ENCODE assay signal across 8 cellular contexts in the genomic region with DNA sequence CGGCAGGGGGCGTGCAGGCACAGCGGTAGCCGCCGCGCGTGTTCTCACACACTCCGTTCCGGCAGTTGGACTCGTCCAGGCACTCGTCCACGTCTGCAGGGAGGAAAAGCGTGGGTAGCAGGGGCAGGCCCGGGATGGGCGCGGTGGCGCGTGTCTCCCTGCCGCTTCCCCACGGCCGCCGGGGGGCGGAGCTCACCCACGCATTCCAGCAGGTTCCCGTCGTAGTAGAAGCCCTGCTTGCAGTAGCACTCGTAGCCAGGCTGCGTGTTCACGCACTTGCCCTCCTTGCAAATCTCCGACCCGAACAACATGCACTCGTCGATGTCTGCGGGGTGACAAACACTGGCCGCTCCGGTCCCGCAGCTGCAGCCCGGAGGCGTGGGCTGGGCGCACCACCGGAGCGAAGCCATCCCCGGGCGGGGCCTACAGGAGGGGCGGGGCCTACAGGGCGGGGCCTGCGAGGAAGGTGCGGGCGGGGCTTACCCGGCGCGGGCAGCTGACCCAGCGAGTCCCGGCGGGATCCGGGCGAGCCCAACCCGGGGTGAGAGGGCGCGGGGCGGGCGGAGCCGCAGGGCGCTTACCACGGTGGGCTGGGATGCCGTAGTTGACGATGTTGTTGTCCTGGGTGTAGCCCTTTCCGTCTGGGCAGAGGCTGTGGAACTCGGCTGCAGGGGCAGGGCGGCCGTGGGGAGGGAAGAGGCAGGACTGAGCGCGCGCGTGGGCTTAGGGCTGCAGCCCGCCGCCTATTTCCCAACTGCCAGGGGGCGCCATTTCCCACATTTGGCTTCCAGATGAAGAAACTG. TPM values are rescaled to one million over a fixed set of nuclear protein-coding genes. Genes with fewer than 3 reads are reported as not detected.
DNase-seq lines count a peak whose midpoint lies in the region; ATAC-seq and TF ChIP-seq lines count a peak whose summit lies in the region.

No MANE protein-coding gene starts in this region.

- intact Hi-C loops in left ventricle myocardium superior (cut with micrococcal nuclease) = loop anchor here (10.0 kb wide), 1 partner anchor 54 kb away; a partner anchor contains a TSS
- intact Hi-C loops in uterus (cut with DNase I; ENCODE audit: low total_unique reads) = no loop called here

- no peaks in the 10 kb centered on the region for H3K9me3 ChIP-seq in uterus

- peak; percentile 79 for TF ChIP-seq CTCF in LNCaP clone FGC (IDR thresholded peaks at IDR 0.05; ENCODE audit: control insufficient read depth, extremely low read depth, insufficient read depth)
- peak; percentile 88 to 96 (median 94) for TF ChIP-seq CTCF in uterus (IDR thresholded peaks at IDR 0.05)

- H3K9ac ChIP-seq in rectal smooth muscle tissue (ENCODE audit: low read length) = peak overlapping the region; percentile 90

- H3K27ac ChIP-seq in rectal smooth muscle tissue (ENCODE audit: low read depth, low read length) = peak overlapping the region; percentile 85
- peak overlapping the region; percentile 90 to 93 for H3K27ac ChIP-seq in uterus

- no peaks in the 10 kb centered on the region for H3K27me3 ChIP-seq in rectal smooth muscle tissue (ENCODE audit: control insufficient read depth, insufficient read depth, low read length)
- H3K27me3 ChIP-seq in uterus = no peaks in the 10 kb centered on the region

- DNase-seq in H4 (ENCODE audit: low spot score) (peak; percentile 61), LNCaP clone FGC (ENCODE audit: low read depth) (peak; percentile 46), T-helper 1 cell (peak; percentile 73 to 90 (median 85)), amniotic stem cell (lab: John Stamatoyannopoulos, UW) (peak; percentile 78), left ventricle myocardium superior (peak; percentile 96), uterus (peak; percentile 89 to 92)

- peak; percentile 25 to 41 for TF ChIP-seq POLR2A in uterus (IDR thresholded peaks at IDR 0.05)

- peaks cover 12% of the 10 kb centered on the region for H3K4me1 ChIP-seq in rectal smooth muscle tissue (ENCODE audit: control insufficient read depth, insufficient read depth, low read length)
- peaks cover 10 to 12% of the 10 kb centered on the region in 2 donors for H3K4me1 ChIP-seq in uterus

- peak; percentile 94 for ATAC-seq in left ventricle myocardium superior

- H3K4me3 ChIP-seq in GM08714 (ENCODE audit: low read length) = peak overlapping the region; percentile 63; the same call in 1 of the 2 replicates
- H3K4me3 ChIP-seq in LNCaP clone FGC (ENCODE audit: low read depth, low read length) = peak overlapping the region; percentile 84
- H3K4me3 ChIP-seq in rectal smooth muscle tissue (ENCODE audit: low read length) = peak overlapping the region; percentile 95
- H3K4me3 ChIP-seq in uterus = peak overlapping the region; percentile 37 to 48

- H3K36me3 ChIP-seq in rectal smooth muscle tissue (ENCODE audit: control insufficient read depth, insufficient read depth, low read length) (peaks cover 8% of the 10 kb centered on the region), uterus (no peaks in the 10 kb centered on the region)

RNA-seq across cellular contexts. Expression of a gene that starts 15.6 kb away (rescaled TPM):
- total RNA-seq in H4 (2014; rRNA removed; shearing (Covaris generic)) = 34.5 and 38.6 TPM in 2 replicates
- total RNA-seq in left ventricle myocardium superior = 60.4 TPM
- total RNA-seq in uterus = 100 to 1,000 TPM in 1 of 4 donors, 10 to 100 TPM in 3; 28.8 to 101 (median 70.1) TPM

RNA-seq across cellular contexts. Expression of a gene that starts 17.7 kb away (rescaled TPM):
- total RNA-seq in H4 (2014; rRNA removed; shearing (Covaris generic)) = 4.2 and 6.3 TPM in 2 replicates
- 77.5 TPM for total RNA-seq in left ventricle myocardium superior
- 100 to 1,000 TPM; 131 to 240 (median 217) TPM for total RNA-seq in uterus

RNA-seq across cellular contexts. Expression of a gene that starts 29.8 kb away (rescaled TPM):
- 73.8 and 80.1 TPM in 2 replicates for total RNA-seq in H4 (2014; rRNA removed; shearing (Covaris generic))
- total RNA-seq in left ventricle myocardium superior (25.0 TPM), uterus (10 to 100 TPM; 12.3 to 42.6 (median 31.6) TPM)

RNA-seq across cellular contexts. Expression of a gene that starts 31.8 kb away (rescaled TPM):
- total RNA-seq in H4 (2014; rRNA removed; shearing (Covaris generic)) = 27.5 and 43.1 TPM in 2 replicates
- 39.3 TPM for total RNA-seq in left ventricle myocardium superior
- total RNA-seq in uterus = 10 to 100 TPM; 13.9 to 83.0 (median 40.8) TPM

RNA-seq across cellular contexts. Expression of a gene that starts 35.4 kb away (rescaled TPM):
- total RNA-seq in H4 (2014; rRNA removed; shearing (Covaris generic)) = 27.9 and 40.0 TPM in 2 replicates
- total RNA-seq in left ventricle myocardium superior = 57.3 TPM
- total RNA-seq in uterus = 100 to 1,000 TPM in 1 of 4 donors, 10 to 100 TPM in 3; 44.2 to 159 (median 69.5) TPM

Comparison
In these comparisons a context has a peak if more than half of its experiments do, and no peak if none do; other contexts are left out.
1. Peak in every context shown above with its lines: DNase-seq, ATAC-seq, H3K4me3 ChIP-seq and H3K27ac ChIP-seq.
2. H3K4me3 ChIP-seq: peak in every context shown above with its lines; median percentile 95 in rectal smooth muscle tissue; 84 in LNCaP clone FGC; 63 in GM08714; 42 in uterus.
3. DNase-seq: peak in every context shown above with its lines; median percentile 96 in left ventricle myocardium superior; 90 in uterus; 85 in T-helper 1 cell; 78 in amniotic stem cell; 61 in H4; 46 in LNCaP clone FGC.
4. RNA of a gene that starts 17.7 kb away (total RNA-seq): 131 to 240 TPM in uterus and 77.5 TPM in left ventricle myocardium superior (single experiment); 4.2 to 6.3 TPM in H4; every median in the first group is over 10 times any median in the second.